In the genomic region with DNA sequence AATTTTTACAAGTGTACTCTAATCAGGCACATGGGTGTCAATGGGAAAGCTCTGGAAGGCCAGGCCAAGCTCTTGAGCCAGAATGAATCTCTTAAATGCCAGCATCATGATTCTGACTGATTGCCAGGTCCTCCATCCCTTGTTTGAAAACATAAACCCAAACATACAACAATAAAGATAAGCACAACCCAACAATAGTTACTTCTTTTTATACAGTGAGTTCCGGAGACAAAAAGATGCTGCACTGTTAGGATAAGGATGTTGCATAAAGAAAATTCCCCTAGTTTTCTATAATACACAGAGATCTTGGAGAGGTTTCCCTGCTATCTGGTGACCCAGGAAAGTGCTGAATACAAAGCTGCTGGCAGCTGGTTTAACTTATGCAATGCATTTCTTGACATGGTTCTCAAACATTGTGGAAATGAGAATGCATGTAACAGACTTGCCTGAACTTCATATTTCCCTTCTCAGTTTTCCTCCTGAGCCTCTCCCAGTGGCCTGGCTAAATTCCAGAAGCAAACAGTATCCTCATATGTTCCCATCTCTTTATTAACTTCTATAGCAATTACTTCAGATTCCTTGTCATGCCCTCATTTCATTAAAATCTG, we compare ENCODE assay signal across 17 cellular contexts.
"Had no signal": no experiment of that assay in that cellular context is flagged by ENCODE, and none has a peak within 500 bp of the region (broad histone marks: within the 10 kb centered on the region; RNA-seq: fewer than 3 reads in every experiment).

No MANE protein-coding gene starts in this region.

- H3K9me3 ChIP-seq: tibial nerve, vagina had no signal

- H3K27ac Mint-ChIP-seq: activated CD4-positive, alpha-beta T cell treated with anti-CD3 and anti-CD28 coated beads for 36 hours; activated naive CD8-positive, alpha-beta T cell; natural killer cell treated with Interleukin-12 subunit alpha and Interleukin-12 subunit beta and Interleukin-15 and Interleukin-18, amount 100 ng/mL, for 72 hours had no signal

- H3K4me3 Mint-ChIP-seq: activated CD4-positive, alpha-beta T cell treated with anti-CD3 and anti-CD28 coated beads for 36 hours; activated naive CD8-positive, alpha-beta T cell; natural killer cell treated with Interleukin-12 subunit alpha and Interleukin-12 subunit beta and Interleukin-15 and Interleukin-18, amount 100 ng/mL, for 72 hours had no signal

- DNase-seq: activated CD4-positive, alpha-beta T cell treated with anti-CD3 and anti-CD28 coated beads for 36 hours; activated CD4-positive, alpha-beta T cell treated with anti-CD3 and anti-CD28 coated beads, Interleukin-2, amount 50 U/mL, for 48 hours; amniotic stem cell; dorsolateral prefrontal cortex; mesendoderm; nucleus accumbens; posterior cingulate gyrus; stimulated activated CD4-positive, alpha-beta T cell treated with anti-CD3 and anti-CD28 coated beads, Interleukin-2, amount 100 ng/mL, for 24 hours; stimulated activated naive CD8-positive, alpha-beta T cell treated with anti-CD3 and anti-CD28 coated beads, Interleukin-15, Interleukin-2, amounts not matched to agents 100 U/mL and 50 U/mL, for 24 hours; substantia nigra; SW 1271; T-helper 2 cell; WERI-Rb-1 had no signal

- H3K36me3 ChIP-seq: tibial nerve, vagina had no signal

- H3K4me3 ChIP-seq: dorsolateral prefrontal cortex, tibial nerve, vagina had no signal

- H3K27ac ChIP-seq: tibial nerve, vagina, WERI-Rb-1 had no signal

- H3K4me1 ChIP-seq: tibial nerve, vagina had no signal

- H3K27me3 ChIP-seq: tibial nerve, vagina had no signal

- H3K27me3 Mint-ChIP-seq: natural killer cell treated with Interleukin-12 subunit alpha and Interleukin-12 subunit beta and Interleukin-15 and Interleukin-18, amount 100 ng/mL, for 72 hours had no signal

- H3K9me3 Mint-ChIP-seq: natural killer cell treated with Interleukin-12 subunit alpha and Interleukin-12 subunit beta and Interleukin-15 and Interleukin-18, amount 100 ng/mL, for 72 hours had no signal

- ATAC-seq: activated CD4-positive, alpha-beta T cell treated with anti-CD3 and anti-CD28 coated beads for 36 hours; natural killer cell treated with Interleukin-12 subunit alpha and Interleukin-12 subunit beta and Interleukin-15 and Interleukin-18, amount 100 ng/mL, for 72 hours; stimulated activated naive CD8-positive, alpha-beta T cell treated with anti-CD3 and anti-CD28 coated beads, Interleukin-15, Interleukin-2, amounts not matched to agents 100 U/mL and 50 U/mL, for 24 hours had no signal

- H3K36me3 Mint-ChIP-seq: activated naive CD8-positive, alpha-beta T cell; natural killer cell treated with Interleukin-12 subunit alpha and Interleukin-12 subunit beta and Interleukin-15 and Interleukin-18, amount 100 ng/mL, for 72 hours had no signal

- H3K4me1 Mint-ChIP-seq: activated CD4-positive, alpha-beta T cell treated with anti-CD3 and anti-CD28 coated beads for 36 hours had no signal
